Comparison of ENCODE assay signal across 9 cellular contexts in the genomic region with DNA sequence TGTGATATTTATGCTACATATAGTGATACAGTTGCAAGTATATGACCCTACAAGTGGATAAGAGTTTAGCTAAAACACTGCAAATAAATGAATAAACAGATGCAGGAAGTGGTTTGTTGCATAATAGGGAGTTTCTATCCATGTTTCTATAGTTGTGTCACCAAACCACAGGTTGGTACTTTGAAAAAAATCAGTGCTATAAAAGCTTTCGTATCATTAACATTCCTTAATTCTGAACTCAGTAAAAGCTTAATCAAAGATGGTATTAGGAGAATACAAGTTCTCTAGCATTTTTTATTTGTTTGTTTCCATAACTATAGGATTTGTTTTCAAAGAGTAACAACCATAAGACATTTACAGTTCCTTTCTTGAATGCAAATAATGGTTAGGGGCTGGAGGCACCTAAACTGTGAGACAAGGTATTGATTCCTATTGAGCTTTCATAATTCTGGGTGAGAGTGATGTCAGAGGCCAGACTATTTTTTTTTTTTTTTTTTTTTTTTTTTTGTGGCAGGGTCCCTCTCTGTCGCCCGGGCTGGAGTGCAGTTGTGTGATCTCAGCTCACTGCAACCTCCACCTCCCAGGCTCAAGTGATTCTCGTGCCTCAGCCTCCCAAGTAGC. TPM values are rescaled to one million over a fixed set of nuclear protein-coding genes. Genes with fewer than 3 reads are reported as not detected.
DNase-seq lines count a peak whose midpoint lies in the region; ATAC-seq and TF ChIP-seq lines count a peak whose summit lies in the region.
"Had no signal": no experiment of that assay in that cellular context is flagged by ENCODE, and none has a peak within 500 bp of the region (broad histone marks: within the 10 kb centered on the region; RNA-seq: fewer than 3 reads in every experiment).

No MANE protein-coding gene starts in this region.

- H3K36me3 Mint-ChIP-seq in activated naive CD4-positive, alpha-beta T cell treated with anti-CD3 and anti-CD28 coated beads, Interleukin-2, amount 10 ng/mL, durations not matched to agents 7 days and 5 days: peaks cover 19% of the 10 kb centered on the region
- H3K36me3 Mint-ChIP-seq in activated naive CD4-positive, alpha-beta T cell treated with anti-CD3 and anti-CD28 coated beads for 36 hours (ENCODE audit: low read depth): no peaks in the 10 kb centered on the region

- H3K9me3 ChIP-seq in SJSA1 (replicated peaks) (no peaks in the 10 kb centered on the region), mucosa of descending colon (no peaks in the 10 kb centered on the region)

- no peak for TF ChIP-seq CTCF in mucosa of descending colon (IDR thresholded peaks at IDR 0.05)

- H3K4me1 ChIP-seq in SJSA1 (replicated peaks): peaks cover 39% of the 10 kb centered on the region
- H3K4me1 ChIP-seq in mucosa of descending colon (ENCODE audit: low read depth): no peaks in the 10 kb centered on the region

- peak overlapping the region; percentile 99 for H3K27ac Mint-ChIP-seq in activated naive CD4-positive, alpha-beta T cell treated with anti-CD3 and anti-CD28 coated beads, Interleukin-2, amount 10 ng/mL, durations not matched to agents 7 days and 5 days
- H3K27ac Mint-ChIP-seq in activated naive CD4-positive, alpha-beta T cell treated with anti-CD3 and anti-CD28 coated beads for 36 hours: no peak overlapping the region

- intact Hi-C loops in activated naive CD4-positive, alpha-beta T cell treated with anti-CD3 and anti-CD28 coated beads for 36 hours (cut with micrococcal nuclease): no loop called here
- intact Hi-C loops in mucosa of descending colon (cut with DNase I, micrococcal nuclease): loop anchor here in 1 of 2 donors (5.0 kb wide), 1 partner anchor 66 kb away; a partner anchor contains a TSS

- H3K4me3 ChIP-seq in SJSA1 (no peak overlapping the region), mucosa of descending colon (no peak overlapping the region)

- ATAC-seq in HG03025 (IDR thresholded peaks at IDR 0.05; ENCODE audit: low FRiP score, unreplicated experiment): peak; percentile 69
- peak; percentile 58 for ATAC-seq in mucosa of descending colon

- no peaks in the 10 kb centered on the region for H3K36me3 ChIP-seq in SJSA1
- no peaks in the 10 kb centered on the region for H3K36me3 ChIP-seq in mucosa of descending colon (ENCODE audit: low read depth)

- peaks cover 8% of the 10 kb centered on the region for H3K9me3 Mint-ChIP-seq in activated naive CD4-positive, alpha-beta T cell treated with anti-CD3 and anti-CD28 coated beads, Interleukin-2, amount 10 ng/mL, durations not matched to agents 7 days and 5 days
- H3K9me3 Mint-ChIP-seq in activated naive CD4-positive, alpha-beta T cell treated with anti-CD3 and anti-CD28 coated beads for 36 hours: peaks cover 4% of the 10 kb centered on the region

- H3K4me3 Mint-ChIP-seq in activated naive CD4-positive, alpha-beta T cell treated with anti-CD3 and anti-CD28 coated beads, Interleukin-2, amount 10 ng/mL, durations not matched to agents 7 days and 5 days: peak overlapping the region; percentile 24
- no peak overlapping the region for H3K4me3 Mint-ChIP-seq in activated naive CD4-positive, alpha-beta T cell treated with anti-CD3 and anti-CD28 coated beads for 36 hours

- CTCF ChIA-PET in activated naive CD4-positive, alpha-beta T cell treated with anti-CD3 and anti-CD28 coated beads, Interleukin-2, amount 10 ng/mL, durations not matched to agents 7 days and 5 days (lab: Charles Lee): interaction anchor here (1.2 to 3.0 kb wide), 4 partner anchors 9 to 26 kb away, joined by 4 to 19 read pairs (median 10); no protein-coding TSS in a partner anchor
- CTCF ChIA-PET in activated naive CD4-positive, alpha-beta T cell treated with anti-CD3 and anti-CD28 coated beads for 36 hours (lab: Charles Lee): interaction anchor here (0.7 to 1.4 kb wide), 2 partner anchors 9 to 71 kb away, joined by 3 to 5 read pairs; no protein-coding TSS in a partner anchor

- no peaks in the 10 kb centered on the region for H3K27me3 Mint-ChIP-seq in activated naive CD4-positive, alpha-beta T cell treated with anti-CD3 and anti-CD28 coated beads, Interleukin-2, amount 10 ng/mL, durations not matched to agents 7 days and 5 days
- peaks cover 2% of the 10 kb centered on the region for H3K27me3 Mint-ChIP-seq in activated naive CD4-positive, alpha-beta T cell treated with anti-CD3 and anti-CD28 coated beads for 36 hours (ENCODE audit: low read depth)

- DNase-seq in activated naive CD4-positive, alpha-beta T cell treated with anti-CD3 and anti-CD28 coated beads, Interleukin-2, amount 10 ng/mL, durations not matched to agents 7 days and 5 days: peak; percentile 35
- DNase-seq in activated naive CD4-positive, alpha-beta T cell treated with anti-CD3 and anti-CD28 coated beads for 36 hours: no peak
- DNase-seq in SJSA1 (ENCODE audit: low read depth in 1 of 2, low spot score in 2 of 2): peak in 1 of 2 experiments; percentile 54
- no peak for DNase-seq in mucosa of descending colon
- DNase-seq in NCI-H774 (lab: John Stamatoyannopoulos, UW): no peak
- no peak for DNase-seq in NCI-H128 (lab: John Stamatoyannopoulos, UW; ENCODE audit: unreplicated experiment)
- no peak for DNase-seq in nucleus accumbens (lab: John Stamatoyannopoulos, UW)

- H3K27ac ChIP-seq in SJSA1: peak overlapping the region; percentile 43

- H3K27me3 ChIP-seq in SJSA1 (replicated peaks): no peaks in the 10 kb centered on the region

- H3K4me1 Mint-ChIP-seq in activated naive CD4-positive, alpha-beta T cell treated with anti-CD3 and anti-CD28 coated beads, Interleukin-2, amount 10 ng/mL, durations not matched to agents 7 days and 5 days: peaks cover 93% of the 10 kb centered on the region
- peaks cover 68% of the 10 kb centered on the region for H3K4me1 Mint-ChIP-seq in activated naive CD4-positive, alpha-beta T cell treated with anti-CD3 and anti-CD28 coated beads for 36 hours (ENCODE audit: low read depth)

RNA-seq across cellular contexts. Expression of a gene that starts 29.6 kb away (rescaled TPM):
- total RNA-seq in activated naive CD4-positive, alpha-beta T cell treated with anti-CD3 and anti-CD28 coated beads for 36 hours: 10 to 100 TPM; 22.0 to 22.3 TPM
- total RNA-seq in SJSA1 (2014; rRNA removed; shearing (Covaris generic)): 38.5 and 46.6 TPM in 2 replicates
- total RNA-seq in mucosa of descending colon: 10 to 100 TPM; 16.2 to 17.9 (median 17.6) TPM

RNA-seq across cellular contexts. Expression of a gene that starts 32.0 kb away (rescaled TPM):
- under 1 TPM; 0.25 to 0.26 TPM for total RNA-seq in activated naive CD4-positive, alpha-beta T cell treated with anti-CD3 and anti-CD28 coated beads for 36 hours
- not detected in 2 replicates for total RNA-seq in SJSA1 (2014; rRNA removed; shearing (Covaris generic))
- total RNA-seq in mucosa of descending colon: 10 to 100 TPM in 1 of 3 donors, 1 to 10 TPM in 2; 4.5 to 11.5 (median 6.9) TPM
- total RNA-seq: dermis microvascular lymphatic vessel endothelial cell had no signal

RNA-seq across cellular contexts. Expression of a gene that starts 41.1 kb away (rescaled TPM):
- 10 to 100 TPM; 91.7 to 94.6 TPM for total RNA-seq in activated naive CD4-positive, alpha-beta T cell treated with anti-CD3 and anti-CD28 coated beads for 36 hours
- total RNA-seq in SJSA1 (2014; rRNA removed; shearing (Covaris generic)): 139 and 213 TPM in 2 replicates
- 100 to 1,000 TPM in 1 of 3 donors, 10 to 100 TPM in 2; 64.6 to 150 (median 70.4) TPM for total RNA-seq in mucosa of descending colon
